ENCODE assay signal across 20 cellular contexts in the genomic region with DNA sequence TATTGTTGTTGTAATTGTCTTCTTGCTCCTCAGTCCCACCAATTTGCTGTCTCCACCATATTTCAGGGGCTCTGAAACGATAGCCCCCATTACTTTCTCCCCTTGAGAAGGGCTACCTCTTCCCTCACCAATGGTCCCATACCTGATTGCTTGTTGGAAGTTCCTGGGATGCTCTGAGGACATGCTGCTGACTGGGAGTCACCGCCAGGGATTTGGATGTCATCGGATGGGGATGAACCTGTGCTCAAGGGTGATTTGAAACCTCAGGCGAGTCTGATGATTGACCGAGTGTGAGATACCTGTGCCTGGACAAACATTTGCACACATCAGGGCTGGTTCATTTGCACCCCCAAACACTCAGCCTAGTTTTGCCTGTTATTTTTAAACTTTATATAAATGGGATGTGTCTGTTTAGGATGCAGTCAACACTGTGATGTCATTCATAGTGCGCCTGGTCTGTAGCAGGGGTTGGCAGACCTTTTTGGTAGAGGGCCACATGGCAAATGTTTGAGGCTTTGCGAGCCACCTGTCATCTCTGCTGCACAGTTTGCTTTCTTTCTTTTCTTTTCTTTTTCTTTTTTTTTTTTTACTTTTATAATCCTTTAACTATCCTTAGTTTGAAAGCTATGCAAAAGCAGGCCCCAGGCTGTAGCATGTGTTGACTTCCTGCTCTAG.
DNase-seq lines count a peak whose midpoint lies in the region; ATAC-seq, FAIRE-seq and TF ChIP-seq lines count a peak whose summit lies in the region.
"Had no signal": no experiment of that assay in that cellular context is flagged by ENCODE, and none has a peak within 500 bp of the region (broad histone marks: within the 10 kb centered on the region; RNA-seq: fewer than 3 reads in every experiment).

No MANE protein-coding gene starts in this region.

- DNase-seq in activated effector memory CD4-positive, alpha-beta T cell treated with anti-CD3 and anti-CD28 coated beads, Interleukin-2, amount 50 U/mL, for 16 hours: peak; percentile 33
- no peak for DNase-seq in activated effector memory CD4-positive, alpha-beta T cell treated with Interleukin-2 at 50 U/mL for 16 hours
- DNase-seq in HTR-8/SVneo (ENCODE audit: insufficient read length, low spot score): no peak
- DNase-seq in RWPE2 (ENCODE audit: low spot score): peak; percentile 39
- DNase-seq in coronary artery (ENCODE audit: low spot score): peak; percentile 38
- DNase-seq in ureter (ENCODE audit: low spot score): no peak
- DNase-seq: Calu3; CD4-positive, alpha-beta memory T cell; COR-L47; DMS79; EL; GF-D8; GOT3; HFFc6 had no signal

- FAIRE-seq in HTR-8/SVneo (lab: Jason Lieb, UNC): peak; percentile 36
- FAIRE-seq: GM12891, GM18507, H54 had no signal

- H3K4me3 ChIP-seq in RWPE2 (ENCODE audit: severe bottlenecking) (no peak overlapping the region), coronary artery (no peak overlapping the region)
- H3K4me3 ChIP-seq: HAP-1 had no signal

- no peaks in the 10 kb centered on the region for H3K36me3 ChIP-seq in RWPE2 (ENCODE audit: low read depth)
- H3K36me3 ChIP-seq: HAP-1 had no signal

- H3K4me1 ChIP-seq in RWPE2 (ENCODE audit: insufficient read depth, poor library complexity, severe bottlenecking): no peaks in the 10 kb centered on the region
- H3K4me1 ChIP-seq: HAP-1 had no signal

- H3K27ac ChIP-seq in RWPE2 (ENCODE audit: poor library complexity, severe bottlenecking) (no peak overlapping the region), coronary artery (no peak overlapping the region)

- no peak for ATAC-seq in RWPE2 (ENCODE audit: low read depth)
- no peak for ATAC-seq in GM18517 (IDR thresholded peaks at IDR 0.05; ENCODE audit: unreplicated experiment)
- ATAC-seq in HG03442 (IDR thresholded peaks at IDR 0.05; ENCODE audit: unreplicated experiment): no peak

- H3K9me3 ChIP-seq in RWPE2 (ENCODE audit: severe bottlenecking): no peaks in the 10 kb centered on the region
- H3K9me3 ChIP-seq: HAP-1 had no signal

- H3K27me3 ChIP-seq in RWPE2 (ENCODE audit: insufficient read depth, poor library complexity, severe bottlenecking): peaks cover 28% of the 10 kb centered on the region

- no peak for TF ChIP-seq CTCF in RWPE2 (IDR thresholded peaks at IDR 0.05; ENCODE audit: poor library complexity, severe bottlenecking)
- no peak for TF ChIP-seq CTCF in coronary artery (IDR thresholded peaks at IDR 0.05)

Comparison
In these comparisons a context has a peak if more than half of its experiments do, and no peak if none do; other contexts are left out.
1. DNase-seq: peak in activated effector memory CD4-positive, alpha-beta T cell treated with anti-CD3 and anti-CD28 coated beads, Interleukin-2, amount 50 U/mL, for 16 hours (single experiment), RWPE2 (single experiment) and coronary artery (single experiment); none in activated effector memory CD4-positive, alpha-beta T cell treated with Interleukin-2 at 50 U/mL for 16 hours (single experiment), HTR-8/SVneo (single experiment) and ureter (single experiment).